In the genomic region with DNA sequence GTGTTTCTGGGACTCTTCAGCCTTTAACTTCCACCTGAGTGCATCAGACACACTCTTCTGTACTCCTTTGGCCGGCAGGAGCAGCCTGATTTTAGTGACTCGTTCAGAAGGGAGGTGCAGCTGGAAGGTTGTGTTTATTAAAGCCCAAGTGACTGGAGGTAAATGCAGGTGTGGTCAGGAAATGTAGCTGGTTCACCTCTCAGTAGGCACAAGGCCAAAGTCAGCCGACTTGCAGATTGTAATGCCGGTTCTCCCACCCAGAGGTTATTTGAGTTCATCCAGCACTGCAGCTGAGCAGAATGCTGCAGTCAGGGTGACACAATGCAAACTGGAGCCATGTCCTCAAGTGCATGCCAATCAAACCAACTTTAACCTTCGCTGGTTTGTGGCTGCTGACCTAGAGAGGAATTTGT, we compare ENCODE assay signal across 10 cellular contexts.
DNase-seq lines count a peak whose midpoint lies in the region; ATAC-seq and TF ChIP-seq lines count a peak whose summit lies in the region.
"Had no signal": no experiment of that assay in that cellular context is flagged by ENCODE, and none has a peak within 500 bp of the region (broad histone marks: within the 10 kb centered on the region; RNA-seq: fewer than 3 reads in every experiment).

No MANE protein-coding gene starts in this region.

- H3K36me3 Mint-ChIP-seq in nephron (ENCODE audit: low read depth), result no peaks in the 10 kb centered on the region
- no peaks in the 10 kb centered on the region for H3K36me3 Mint-ChIP-seq in endodermal cell (ENCODE audit: low read depth)

- H3K27ac Mint-ChIP-seq in nephron, result peak overlapping the region; percentile 39 to 57 (median 48)
- H3K27ac Mint-ChIP-seq in endodermal cell, result no peak overlapping the region

- H3K27me3 Mint-ChIP-seq in nephron (ENCODE audit: low read depth) (no peaks in the 10 kb centered on the region), endodermal cell (ENCODE audit: insufficient read depth) (no peaks in the 10 kb centered on the region)

- H3K4me1 ChIP-seq in endodermal cell (ENCODE audit: control insufficient read depth, insufficient read depth, low read length) (no peaks in the 10 kb centered on the region), ascending aorta (peaks cover 9 to 22% of the 10 kb centered on the region in 2 donors)
- H3K4me1 ChIP-seq in effector memory CD4-positive, alpha-beta T cell (ENCODE audit: control insufficient read depth, insufficient read depth, low read length, poor library complexity, severe bottlenecking), result no peaks in the 10 kb centered on the region

- DNase-seq in HuH-7 (ENCODE audit: low spot score), result peak; percentile 55
- DNase-seq in NCI-H510A (lab: John Stamatoyannopoulos, UW), result peak; percentile 57
- peak; percentile 79 for DNase-seq in epithelial cell of prostate (ENCODE audit: low read depth, low spot score)
- no peak for DNase-seq in endodermal cell
- DNase-seq in ascending aorta (ENCODE audit: low spot score in 2 of 2), result no peak
- DNase-seq in effector memory CD4-positive, alpha-beta T cell, result no peak
- DNase-seq: effector CD4-positive, alpha-beta T cell; H7 had no signal

- H3K9ac ChIP-seq in endodermal cell (ENCODE audit: extremely low read depth, low read length, poor library complexity, severe bottlenecking), result no peak overlapping the region

- H3K9me3 ChIP-seq in endodermal cell (ENCODE audit: control insufficient read depth, low read length) (no peaks in the 10 kb centered on the region), ascending aorta (no peaks in the 10 kb centered on the region)
- H3K9me3 ChIP-seq in effector memory CD4-positive, alpha-beta T cell (ENCODE audit: control insufficient read depth, low read length), result no peaks in the 10 kb centered on the region

- WGBS in endodermal cell (ENCODE audit: insufficient coverage in 1 of 2, insufficient read length in 1 of 2), 2 experiments, result 89% methylated on average over 5 of the region's 5 CpGs

- H3K4me3 Mint-ChIP-seq in nephron (no peak overlapping the region), endodermal cell (no peak overlapping the region)

- intact Hi-C loops in ascending aorta (cut with DNase I), result no loop called here

- TF ChIP-seq CTCF in nephron (IDR thresholded peaks at IDR 0.05; ENCODE audit: unreplicated experiment in 3 of 3), result no peak
- no peak for TF ChIP-seq CTCF in endodermal cell (conservative IDR thresholded peaks at IDR 0.05)
- TF ChIP-seq CTCF in ascending aorta (IDR thresholded peaks at IDR 0.05), result no peak

- H3K9me3 Mint-ChIP-seq in nephron, result no peaks in the 10 kb centered on the region
- no peaks in the 10 kb centered on the region for H3K9me3 Mint-ChIP-seq in endodermal cell

- H3K36me3 ChIP-seq in endodermal cell (ENCODE audit: control insufficient read depth, insufficient read depth, low read length) (no peaks in the 10 kb centered on the region), ascending aorta (no peaks in the 10 kb centered on the region)
- no peaks in the 10 kb centered on the region for H3K36me3 ChIP-seq in effector memory CD4-positive, alpha-beta T cell (ENCODE audit: control insufficient read depth, insufficient read depth, low read length)

- H3K4me3 ChIP-seq in endodermal cell (ENCODE audit: low read length) (no peak overlapping the region), ascending aorta (no peak overlapping the region)
- no peak overlapping the region for H3K4me3 ChIP-seq in effector memory CD4-positive, alpha-beta T cell (ENCODE audit: insufficient read depth, low read depth, low read length, poor library complexity, severe bottlenecking)

- H3K27ac ChIP-seq in epithelial cell of prostate (peak overlapping the region; percentile 36), endodermal cell (ENCODE audit: low read depth, low read length) (no peak overlapping the region), ascending aorta (peak overlapping the region in 1 of 2 donors; percentile 50)
- no peak overlapping the region for H3K27ac ChIP-seq in effector memory CD4-positive, alpha-beta T cell (ENCODE audit: insufficient read depth, low read length, poor library complexity, severe bottlenecking)

- ATAC-seq in HG03354 (IDR thresholded peaks at IDR 0.05; ENCODE audit: poor library complexity, severe bottlenecking, unreplicated experiment), result no peak

- H3K4me1 Mint-ChIP-seq in nephron, result peaks cover 32% of the 10 kb centered on the region
- peaks cover 2% of the 10 kb centered on the region for H3K4me1 Mint-ChIP-seq in endodermal cell

- no peaks in the 10 kb centered on the region for H3K27me3 ChIP-seq in endodermal cell (ENCODE audit: control insufficient read depth, insufficient read depth, low read length, poor library complexity, severe bottlenecking)
- no peaks in the 10 kb centered on the region for H3K27me3 ChIP-seq in ascending aorta
- peaks cover 5% of the 10 kb centered on the region for H3K27me3 ChIP-seq in effector memory CD4-positive, alpha-beta T cell (replicated peaks; ENCODE audit: control insufficient read depth, insufficient read depth, low read length, poor library complexity, severe bottlenecking)

Comparison
In these comparisons a context has a peak if more than half of its experiments do, and no peak if none do; other contexts are left out.
1. DNase-seq: peak in HuH-7 (single experiment), NCI-H510A (single experiment) and epithelial cell of prostate (single experiment); none in endodermal cell (single experiment), ascending aorta (0 of 2) and effector memory CD4-positive, alpha-beta T cell (0 of 3).